8 cellular contexts compared by ENCODE assay signal in the genomic region with DNA sequence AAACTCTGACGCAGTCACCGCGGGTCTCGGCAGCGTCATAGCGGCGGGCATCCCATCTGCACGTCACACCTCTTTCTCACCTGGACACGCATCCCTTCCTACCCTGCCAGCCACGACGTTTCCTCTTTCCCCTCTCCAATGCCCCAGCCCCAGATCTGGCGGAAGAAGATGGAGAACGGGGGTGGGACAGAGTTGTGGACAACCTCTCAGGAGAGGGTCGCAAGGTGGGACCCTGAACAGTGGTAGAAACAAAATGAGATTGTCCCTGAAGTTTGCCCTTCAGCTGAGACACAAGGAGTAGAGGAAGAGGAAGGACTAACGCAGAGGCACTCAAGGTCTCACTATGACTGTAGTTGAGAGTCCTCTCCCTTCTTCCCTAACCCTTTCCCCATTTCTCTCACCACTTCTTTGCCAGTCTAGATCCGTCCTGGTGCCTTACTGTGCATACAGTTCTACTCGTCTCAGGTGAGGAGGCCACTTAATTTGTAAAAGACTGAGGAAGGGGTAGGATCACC. TPM values are rescaled to one million over a fixed set of nuclear protein-coding genes. Genes with fewer than 3 reads are reported as not detected.
DNase-seq lines count a peak whose midpoint lies in the region; ATAC-seq and TF ChIP-seq lines count a peak whose summit lies in the region.

No MANE protein-coding gene starts in this region.

- ATAC-seq in GM19395 (IDR thresholded peaks at IDR 0.05; ENCODE audit: unreplicated experiment) = no peak

- peaks cover 22% of the 10 kb centered on the region; the same call in 1 of the 2 replicates for H3F3A ChIP-seq in GM23248 (ENCODE audit: insufficient read depth)

- DNase-seq in GM23248 (no peak), RWPE1 (ENCODE audit: low spot score) (no peak), fibroblast of mammary gland (ENCODE audit: low read depth) (no peak), NCI-H2171 (lab: John Stamatoyannopoulos, UW) (no peak), Ammon's horn (ENCODE audit: low spot score) (no peak), cerebellum (ENCODE audit: low spot score) (no peak)

- H3K27me3 ChIP-seq in GM23248 (replicated peaks; ENCODE audit: insufficient read depth) (no peaks in the 10 kb centered on the region), rectal smooth muscle tissue (ENCODE audit: control insufficient read depth, insufficient read depth, low read length) (no peaks in the 10 kb centered on the region)

- H3K4me2 ChIP-seq in GM23248 (ENCODE audit: unreplicated experiment) = peak overlapping the region; percentile 95

- H3K27ac ChIP-seq in GM23248 (peak overlapping the region; percentile 90), RWPE1 (peak overlapping the region; percentile 94), rectal smooth muscle tissue (ENCODE audit: low read depth, low read length) (peak overlapping the region; percentile 93)

- peaks cover 28% of the 10 kb centered on the region for H3K4me1 ChIP-seq in GM23248 (ENCODE audit: insufficient read depth)
- H3K4me1 ChIP-seq in rectal smooth muscle tissue (ENCODE audit: control insufficient read depth, insufficient read depth, low read length) = peaks cover 11% of the 10 kb centered on the region

- peak overlapping the region; percentile 92 for H2AFZ ChIP-seq in GM23248

- POLR2A ChIA-PET in RWPE1 (lab: Yijun Ruan, JAX; ENCODE audit: low non-redundant PET) = interaction anchor here (0.6 kb wide), 1 partner anchor 286 kb away, joined by 3 read pairs; no protein-coding TSS in a partner anchor

- TF ChIP-seq CTCF in RWPE1 (conservative IDR thresholded peaks at IDR 0.05; ENCODE audit: low read depth) (no peak), fibroblast of mammary gland (conservative IDR thresholded peaks at IDR 0.05; ENCODE audit: control insufficient read depth, insufficient read depth, low read depth, low read length) (no peak)

- H3K9me2 ChIP-seq in GM23248 (ENCODE audit: insufficient read depth) = no peaks in the 10 kb centered on the region

- H3K36me3 ChIP-seq in GM23248 (ENCODE audit: low read depth) (no peaks in the 10 kb centered on the region), rectal smooth muscle tissue (ENCODE audit: control insufficient read depth, insufficient read depth, low read length) (peaks cover 19% of the 10 kb centered on the region)

- WGBS in GM23248 (ENCODE audit: low coverage in 1 of 2, low lambda C conversion rate in 2 of 2, missing lambda C conversion rate in 2 of 2), 2 experiments = 1% methylated on average over 17 of the region's 17 CpGs

- H3K79me2 ChIP-seq in GM23248 (ENCODE audit: insufficient read depth) = peaks cover 49% of the 10 kb centered on the region

- H3K4me3 ChIP-seq in GM23248 (peak overlapping the region; percentile 96), fibroblast of mammary gland (ENCODE audit: control insufficient read depth, low read depth, low read length) (peak overlapping the region; percentile 97), rectal smooth muscle tissue (ENCODE audit: low read length) (peak overlapping the region; percentile 77)

- CTCF ChIA-PET in RWPE1 (lab: Yijun Ruan, JAX) = interaction anchor here (0.8 kb wide), 1 partner anchor 108 kb away, joined by 3 read pairs; no protein-coding TSS in a partner anchor

- H4K20me1 ChIP-seq in GM23248 (ENCODE audit: insufficient read depth) = no peaks in the 10 kb centered on the region; the same call in 1 of the 2 replicates

- H3K9ac ChIP-seq in GM23248 (peak overlapping the region; percentile 92), rectal smooth muscle tissue (ENCODE audit: low read length) (peak overlapping the region; percentile 66)

- no peaks in the 10 kb centered on the region for H3K9me3 ChIP-seq in GM23248 (ENCODE audit: low read depth)

- in situ Hi-C loops in GM23248 (cut with MboI) = no loop called here

RNA-seq across cellular contexts. Expression of a gene that starts 0.6 kb away (rescaled TPM):
- total RNA-seq in GM23248 (2014; rRNA removed; shearing (Covaris generic)) = 9.6 and 29.1 TPM in 2 replicates
- 9.3 and 9.7 TPM in 2 replicates for polyA plus RNA-seq in GM23248 (2016; fragmentation: Nextera tagmentation; extraction: Ambion mirVana)
- 7.3 TPM for total RNA-seq in cerebellum

RNA-seq across cellular contexts. Expression of a gene that starts 17.7 kb away (rescaled TPM):
- 40.2 and 45.8 TPM in 2 replicates for total RNA-seq in GM23248 (2014; rRNA removed; shearing (Covaris generic))
- polyA plus RNA-seq in GM23248 (2016; fragmentation: Nextera tagmentation; extraction: Ambion mirVana) = 63.4 and 67.2 TPM in 2 replicates
- total RNA-seq in cerebellum = 12.6 TPM
